In the genomic region with DNA sequence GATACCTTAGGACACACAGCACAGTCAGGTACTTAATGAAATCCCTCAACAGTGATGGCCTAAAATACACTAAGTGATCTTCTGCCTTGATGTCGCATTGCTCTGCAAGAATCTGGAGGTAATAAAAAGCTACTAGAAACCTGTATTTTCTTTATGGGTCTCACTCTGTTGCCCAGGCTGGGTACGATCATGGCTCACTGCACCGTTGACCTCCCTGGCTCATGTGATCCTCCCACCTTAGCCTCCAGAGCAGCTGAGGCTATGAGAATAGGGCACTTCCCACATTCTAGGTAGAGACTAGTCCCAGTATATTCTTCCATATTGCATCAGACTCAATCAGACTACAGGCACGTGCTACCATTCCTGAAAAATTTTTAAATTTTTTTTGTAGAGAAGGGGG, we compare ENCODE assay signal across 1 cellular context.
TF ChIP-seq lines count a peak whose summit lies in the region.

No MANE protein-coding gene starts in this region.

TF ChIP-seq in HepG2, 621 proteins besides CTCF, POLR2A, EP300 and RAD21 (continued from another document):
- TF ChIP-seq, protein P1, sequence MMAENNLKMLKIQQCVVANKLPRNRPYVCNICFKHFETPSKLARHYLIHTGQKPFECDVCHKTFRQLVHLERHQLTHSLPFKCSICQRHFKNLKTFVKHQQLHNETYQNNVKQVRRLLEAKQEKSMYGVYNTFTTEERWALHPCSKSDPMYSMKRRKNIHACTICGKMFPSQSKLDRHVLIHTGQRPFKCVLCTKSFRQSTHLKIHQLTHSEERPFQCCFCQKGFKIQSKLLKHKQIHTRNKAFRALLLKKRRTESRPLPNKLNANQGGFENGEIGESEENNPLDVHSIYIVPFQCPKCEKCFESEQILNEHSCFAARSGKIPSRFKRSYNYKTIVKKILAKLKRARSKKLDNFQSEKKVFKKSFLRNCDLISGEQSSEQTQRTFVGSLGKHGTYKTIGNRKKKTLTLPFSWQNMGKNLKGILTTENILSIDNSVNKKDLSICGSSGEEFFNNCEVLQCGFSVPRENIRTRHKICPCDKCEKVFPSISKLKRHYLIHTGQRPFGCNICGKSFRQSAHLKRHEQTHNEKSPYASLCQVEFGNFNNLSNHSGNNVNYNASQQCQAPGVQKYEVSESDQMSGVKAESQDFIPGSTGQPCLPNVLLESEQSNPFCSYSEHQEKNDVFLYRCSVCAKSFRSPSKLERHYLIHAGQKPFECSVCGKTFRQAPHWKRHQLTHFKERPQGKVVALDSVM (CRISPR knock-in tag; IDR thresholded peaks at IDR 0.05), result peak; percentile 66
- no peak for TF ChIP-seq ZNF251 (CRISPR knock-in tag; IDR thresholded peaks at IDR 0.05)
- 0 out of 2 replicates have a peak, but pooled peaks have one; percentile 7 for TF ChIP-seq SAP130 (CRISPR knock-in tag; IDR thresholded peaks at IDR 0.05; ENCODE audit: low read depth)
